ENCODE assay signal across 7 cellular contexts in genomic region chr16:80569440-80570105, GRCh38. TPM values are rescaled to one million over a fixed set of nuclear protein-coding genes. Genes with fewer than 3 reads are reported as not detected.
DNase-seq lines count a peak whose midpoint lies in the region; ATAC-seq lines count a peak whose summit lies in the region.

No MANE protein-coding gene starts in this region.

- peaks cover 15 to 32% of the 10 kb centered on the region in 2 donors for H3K4me1 Mint-ChIP-seq in effector memory CD8-positive, alpha-beta T cell (ENCODE audit: low read depth in 2 of 2)

- no peaks in the 10 kb centered on the region for H3K36me3 Mint-ChIP-seq in effector memory CD8-positive, alpha-beta T cell (ENCODE audit: insufficient read depth)

- no peak overlapping the region for H3K4me3 ChIP-seq in GM23248
- H3K4me3 ChIP-seq in HAP-1: no peak overlapping the region

- peak overlapping the region in 1 of 2 donors; percentile 55 for H3K4me3 Mint-ChIP-seq in effector memory CD8-positive, alpha-beta T cell

- H4K20me1 ChIP-seq in GM23248 (ENCODE audit: insufficient read depth): no peaks in the 10 kb centered on the region

- H3K4me2 ChIP-seq in GM23248 (ENCODE audit: unreplicated experiment): no peak overlapping the region

- H3K9me3 Mint-ChIP-seq in effector memory CD8-positive, alpha-beta T cell: peaks cover 0 to 3% of the 10 kb centered on the region in 2 donors

- H3K9ac ChIP-seq in GM23248: no peak overlapping the region

- H3K4me1 ChIP-seq in GM23248 (ENCODE audit: insufficient read depth) (no peaks in the 10 kb centered on the region), HAP-1 (no peaks in the 10 kb centered on the region)

- no peaks in the 10 kb centered on the region for H3K79me2 ChIP-seq in GM23248 (ENCODE audit: insufficient read depth)

- H3K9me3 ChIP-seq in GM23248 (ENCODE audit: low read depth): no peaks in the 10 kb centered on the region
- no peaks in the 10 kb centered on the region for H3K9me3 ChIP-seq in HAP-1

- no peak overlapping the region for H2AFZ ChIP-seq in GM23248

- no peaks in the 10 kb centered on the region for H3K9me2 ChIP-seq in GM23248 (ENCODE audit: insufficient read depth)

- H3K27me3 ChIP-seq in GM23248 (replicated peaks; ENCODE audit: insufficient read depth) (no peaks in the 10 kb centered on the region), HAP-1 (ENCODE audit: low read depth) (no peaks in the 10 kb centered on the region)

- peak overlapping the region; percentile 1 to 25 for H3K27ac Mint-ChIP-seq in effector memory CD8-positive, alpha-beta T cell

- no peaks in the 10 kb centered on the region for H3F3A ChIP-seq in GM23248 (ENCODE audit: insufficient read depth)

- H3K27me3 Mint-ChIP-seq in effector memory CD8-positive, alpha-beta T cell: no peaks in the 10 kb centered on the region

- WGBS in GM23248 (ENCODE audit: low coverage in 1 of 2, low lambda C conversion rate in 2 of 2, missing lambda C conversion rate in 2 of 2), 2 experiments: 65 to 67% methylated on average over 9 of the region's 9 CpGs

- H3K36me3 ChIP-seq in GM23248 (ENCODE audit: low read depth): no peaks in the 10 kb centered on the region
- H3K36me3 ChIP-seq in HAP-1 (replicated peaks): no peaks in the 10 kb centered on the region

- in situ Hi-C loops in GM23248 (cut with MboI): no loop called here
- in situ Hi-C loops in G401 (cut with HindIII; ENCODE audit: low sequenced_read_pairs): no loop called here
- in situ Hi-C loops in HAP-1 (cut with MboI; ENCODE audit: low sequenced_read_pairs): no loop called here

- H3K27ac ChIP-seq in GM23248: no peak overlapping the region

- peak; percentile 38 for DNase-seq in GM23248
- peak; percentile 24 to 55 (median 39) for DNase-seq in activated CD4-positive, CD25-positive, alpha-beta regulatory T cell (lab: John Stamatoyannopoulos, UW)
- peak; percentile 33 to 61 (median 40) for DNase-seq in effector memory CD8-positive, alpha-beta T cell
- DNase-seq in stimulated activated CD8-positive, alpha-beta memory T cell treated with anti-CD3 and anti-CD28 coated beads, Interleukin-15, amount 100 ng/mL, for 48 hours (ENCODE audit: low read depth in 2 of 2): peak; percentile 74 to 80
- DNase-seq in NCI-H510A treated with DMSO at 0.1 percent for 48 hours (lab: John Stamatoyannopoulos, UW): no peak
- DNase-seq in G401 (ENCODE audit: low spot score): no peak
- no peak for DNase-seq in HAP-1 (ENCODE audit: low spot score in 2 of 2)

- peak; percentile 92 for ATAC-seq in effector memory CD8-positive, alpha-beta T cell (replicated peaks)

RNA-seq across cellular contexts. Expression of gene DYNLRB2, which starts 28.8 kb away (rescaled TPM):
- not detected in 2 replicates for total RNA-seq in GM23248 (2014; rRNA removed; shearing (Covaris generic))
- polyA plus RNA-seq in GM23248 (2016; fragmentation: Nextera tagmentation; extraction: Ambion mirVana): 1.1 TPM in 1 of 2 replicates, not detected in the other
- not detected in 2 replicates for total RNA-seq in G401 (2014; rRNA removed; shearing (Covaris generic))

Comparison
In these comparisons a context has a peak if more than half of its experiments do, and no peak if none do; other contexts are left out.
1. DNase-seq: peak in GM23248 (single experiment), activated CD4-positive, CD25-positive, alpha-beta regulatory T cell (4 of 4), effector memory CD8-positive, alpha-beta T cell (3 of 3) and stimulated activated CD8-positive, alpha-beta memory T cell treated with anti-CD3 and anti-CD28 coated beads, Interleukin-15, amount 100 ng/mL, for 48 hours (2 of 2); none in NCI-H510A treated with DMSO at 0.1 percent for 48 hours (single experiment), G401 (single experiment) and HAP-1 (0 of 2).